In the genomic region with DNA sequence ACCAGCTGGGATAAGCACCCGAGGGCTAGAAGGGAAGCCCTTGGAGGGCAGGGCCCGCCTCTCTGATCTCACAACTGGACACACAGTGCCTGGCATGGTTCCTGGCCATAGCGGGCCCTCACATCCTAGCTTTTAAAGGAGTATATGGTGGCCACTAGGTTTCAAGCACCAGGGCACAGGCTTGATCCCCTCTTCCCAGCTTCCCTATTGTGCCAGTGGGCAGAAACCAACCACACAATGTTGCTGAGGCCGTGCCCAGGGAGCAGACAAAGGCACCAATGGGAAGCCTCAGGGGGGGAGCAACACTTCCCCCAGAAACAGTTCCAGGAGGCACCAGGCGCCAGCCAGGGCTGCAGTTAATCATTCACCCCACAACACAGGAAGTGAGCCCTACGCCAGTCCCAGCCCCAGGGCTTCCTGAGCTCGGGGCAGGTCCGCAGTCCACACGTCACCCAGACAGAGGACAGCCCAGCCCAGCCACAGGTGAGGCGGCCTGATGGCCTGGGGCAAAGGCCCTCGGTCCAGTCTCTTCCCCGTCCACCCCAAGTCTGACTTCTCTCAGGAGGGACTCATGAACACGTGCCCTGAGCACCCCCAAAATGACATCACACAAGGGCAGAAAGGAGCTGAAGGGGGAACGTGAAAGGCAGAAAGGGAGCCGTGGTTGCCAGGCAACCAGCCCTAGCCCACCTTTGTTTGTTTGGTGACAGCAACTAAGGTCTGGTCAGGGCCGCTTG, we compare ENCODE assay signal across 8 cellular contexts. TPM values are rescaled to one million over a fixed set of nuclear protein-coding genes. Genes with fewer than 3 reads are reported as not detected.
DNase-seq lines count a peak whose midpoint lies in the region; ATAC-seq and TF ChIP-seq lines count a peak whose summit lies in the region.

No MANE protein-coding gene starts in this region.

- no peaks in the 10 kb centered on the region for H3K36me3 ChIP-seq in parathyroid adenoma (ENCODE audit: control insufficient read depth, insufficient read depth, low read length)

- DNase-seq in GM10248 (ENCODE audit: extremely low spot score) (peak; percentile 89), NOMO-1 treated with DMSO at 0.1 percent for 48 hours (lab: John Stamatoyannopoulos, UW; ENCODE audit: unreplicated experiment) (peak; percentile 70), epithelial cell of proximal tubule (ENCODE audit: low read depth) (peak; percentile 64), NCI-H1694 treated with DMSO at 0.1 percent for 48 hours (lab: John Stamatoyannopoulos, UW) (no peak), activated gamma-delta T cell treated with Interleukin-2 at 50 U/mL for 16 hours (no peak)

- H3K27ac ChIP-seq in parathyroid adenoma: peak overlapping the region; percentile 88

- ATAC-seq in GM21786 (IDR thresholded peaks at IDR 0.05; ENCODE audit: unreplicated experiment): peak; percentile 90
- ATAC-seq in HG02884 (IDR thresholded peaks at IDR 0.05; ENCODE audit: unreplicated experiment): no peak

- H3K4me3 ChIP-seq in epithelial cell of proximal tubule (ENCODE audit: low read depth, low read length) (peak overlapping the region; percentile 45), parathyroid adenoma (ENCODE audit: low read depth, low read length) (peak overlapping the region; percentile 14)

- no peaks in the 10 kb centered on the region for H3K9me3 ChIP-seq in parathyroid adenoma (ENCODE audit: control insufficient read depth, low read length)

- CTCF ChIA-PET in GM10248 (lab: Yijun Ruan, JAX): interaction anchor here (0.8 to 29.8 kb wide), 14 partner anchors 9 to 130 kb away, joined by 3 to 856 read pairs (median 4); partner anchors contain the start of genes RECQL5, SAP30BP, SMIM5 and TSEN54

- peaks cover 13% of the 10 kb centered on the region for H3K79me2 ChIP-seq in parathyroid adenoma

- peak overlapping the region; percentile 30 for H3K4me2 ChIP-seq in parathyroid adenoma (ENCODE audit: low read length)

- no peaks in the 10 kb centered on the region for H3K27me3 ChIP-seq in parathyroid adenoma (ENCODE audit: control insufficient read depth, insufficient read depth, low read length)

- H3K9ac ChIP-seq in parathyroid adenoma: no peak overlapping the region

- peak overlapping the region; percentile 2 for H2AFZ ChIP-seq in parathyroid adenoma

- H3K4me1 ChIP-seq in parathyroid adenoma: peaks cover 41% of the 10 kb centered on the region

- TF ChIP-seq CTCF in GM10248 (IDR thresholded peaks at IDR 0.05; ENCODE audit: control extremely low read depth, extremely low read depth, low read depth, missing control alignments) (no peak), epithelial cell of proximal tubule (conservative IDR thresholded peaks at IDR 0.05; ENCODE audit: low read depth, low read length) (no peak), parathyroid adenoma (IDR thresholded peaks at IDR 0.05) (no peak)

- POLR2A ChIA-PET in GM10248 (lab: Yijun Ruan, JAX): interaction anchor here (1.1 kb wide), 1 partner anchor 134 kb away, joined by 4 read pairs; no protein-coding TSS in a partner anchor

RNA-seq across cellular contexts. Expression of gene SMIM5, which starts 12.8 kb away (rescaled TPM):
- total RNA-seq in epithelial cell of proximal tubule: 0.63 and 0.94 TPM in 2 replicates

RNA-seq across cellular contexts. Expression of gene RECQL5, which starts 20.9 kb away (rescaled TPM):
- total RNA-seq in epithelial cell of proximal tubule: 20.0 and 25.7 TPM in 2 replicates

RNA-seq across cellular contexts. Expression of gene SAP30BP, which starts 21.1 kb away (rescaled TPM):
- total RNA-seq in epithelial cell of proximal tubule: 95.8 and 107 TPM in 2 replicates

RNA-seq across cellular contexts. Expression of gene MYO15B, which starts 58.5 kb away (rescaled TPM):
- total RNA-seq in epithelial cell of proximal tubule: 0.36 and 5.4 TPM in 2 replicates

Comparison
In these comparisons a context has a peak if more than half of its experiments do, and no peak if none do; other contexts are left out.
1. DNase-seq: peak in GM10248 (single experiment), NOMO-1 treated with DMSO at 0.1 percent for 48 hours (single experiment) and epithelial cell of proximal tubule (single experiment); none in NCI-H1694 treated with DMSO at 0.1 percent for 48 hours (single experiment) and activated gamma-delta T cell treated with Interleukin-2 at 50 U/mL for 16 hours (single experiment).